Comparison of ENCODE assay signal across 17 cellular contexts in the genomic region with DNA sequence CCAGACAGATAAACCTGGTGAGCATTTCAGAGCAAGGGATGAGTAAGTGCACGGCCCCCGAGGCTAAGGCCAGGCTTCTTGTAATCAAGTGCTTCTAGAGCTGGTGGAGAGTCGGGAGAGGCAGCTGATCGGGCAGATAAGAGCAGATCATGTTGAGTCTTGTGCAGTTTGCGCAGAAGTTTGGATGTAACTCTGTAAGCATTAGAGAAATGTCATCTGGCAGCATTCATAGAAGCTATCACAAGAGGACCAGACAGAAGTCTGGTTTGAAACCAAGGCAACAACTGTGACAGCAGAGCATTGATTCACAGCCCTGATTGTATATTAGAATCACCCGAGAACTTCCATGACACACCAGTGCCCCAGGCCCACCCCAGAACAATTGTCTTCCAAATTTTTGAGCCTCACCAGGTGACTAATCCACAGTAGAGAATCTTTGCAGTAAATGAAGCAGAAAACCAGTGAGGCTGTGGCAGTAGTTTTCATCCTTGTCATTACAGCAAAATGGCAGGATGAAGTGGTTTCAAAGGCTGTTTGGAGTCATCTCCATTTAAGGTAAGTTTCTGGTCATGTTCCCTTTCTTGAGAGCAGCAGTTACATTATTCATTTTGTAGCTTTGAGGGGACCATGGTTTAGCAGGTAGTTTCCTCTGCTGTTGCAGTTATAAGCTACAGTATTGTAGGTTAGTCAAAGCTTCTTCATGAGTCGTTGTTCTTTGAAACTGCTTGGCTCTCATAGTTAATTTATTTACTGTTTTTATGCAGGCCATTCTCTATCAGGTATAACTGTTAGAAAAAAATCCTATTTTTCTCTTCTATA.
DNase-seq lines count a peak whose midpoint lies in the region; ATAC-seq and TF ChIP-seq lines count a peak whose summit lies in the region.
"Had no signal": no experiment of that assay in that cellular context is flagged by ENCODE, and none has a peak within 500 bp of the region (broad histone marks: within the 10 kb centered on the region; RNA-seq: fewer than 3 reads in every experiment).

No MANE protein-coding gene starts in this region.

- no peak for ATAC-seq in GM21723 (IDR thresholded peaks at IDR 0.05; ENCODE audit: unreplicated experiment)
- ATAC-seq in activated CD8-positive, alpha-beta T cell treated with anti-CD3 and anti-CD28 coated beads, Interleukin-2, amount 10 ng/mL, durations not matched to agents 7 days and 5 days, result no peak
- ATAC-seq: lower lobe of right lung; natural killer cell treated with Interleukin-12 subunit alpha and Interleukin-12 subunit beta and Interleukin-15 and Interleukin-18, amount 100 ng/mL, for 72 hours; T-helper 17 cell had no signal

- no peak overlapping the region for H2BK20ac ChIP-seq in H9 (ENCODE audit: low read depth, low read length, poor library complexity, severe bottlenecking)

- H4K91ac ChIP-seq in H9 (ENCODE audit: insufficient read length, low read depth, low read length), result no peak overlapping the region

- H2BK5ac ChIP-seq in H9 (ENCODE audit: insufficient read length, low read length), result no peak overlapping the region

- H3K9me3 ChIP-seq in H9 (ENCODE audit: control insufficient read depth, low read depth, low read length), result no peaks in the 10 kb centered on the region
- no peaks in the 10 kb centered on the region for H3K9me3 ChIP-seq in parathyroid adenoma (ENCODE audit: control insufficient read depth, low read length)
- H3K9me3 ChIP-seq: lower lobe of right lung had no signal

- no peak overlapping the region for H2AFZ ChIP-seq in H9 (ENCODE audit: low read length)
- H2AFZ ChIP-seq in parathyroid adenoma, result no peak overlapping the region

- no peaks in the 10 kb centered on the region for H3K36me3 Mint-ChIP-seq in H9 (ENCODE audit: insufficient read depth in 1 of 3, low read depth in 3 of 3)
- no peaks in the 10 kb centered on the region for H3K36me3 Mint-ChIP-seq in activated CD8-positive, alpha-beta T cell treated with anti-CD3 and anti-CD28 coated beads, Interleukin-2, amount 10 ng/mL, durations not matched to agents 7 days and 5 days (ENCODE audit: low read depth)
- H3K36me3 Mint-ChIP-seq: natural killer cell treated with Interleukin-12 subunit alpha and Interleukin-12 subunit beta and Interleukin-15 and Interleukin-18, amount 100 ng/mL, for 72 hours had no signal

- peak overlapping the region; percentile 25 to 87 (median 85); a peak in 5 of 7 replicates for H3K27ac Mint-ChIP-seq in H9
- no peak overlapping the region for H3K27ac Mint-ChIP-seq in activated CD8-positive, alpha-beta T cell treated with anti-CD3 and anti-CD28 coated beads, Interleukin-2, amount 10 ng/mL, durations not matched to agents 7 days and 5 days
- H3K27ac Mint-ChIP-seq: B cell; natural killer cell treated with Interleukin-12 subunit alpha and Interleukin-12 subunit beta and Interleukin-15 and Interleukin-18, amount 100 ng/mL, for 72 hours; T-helper 17 cell had no signal

- POLR2A ChIA-PET in activated CD8-positive, alpha-beta T cell treated with anti-CD3 and anti-CD28 coated beads, Interleukin-2, amount 10 ng/mL, durations not matched to agents 7 days and 5 days (lab: Charles Lee), result no interaction called here

- H3K18ac ChIP-seq in H9 (ENCODE audit: insufficient read length, low read depth, low read length), result no peak overlapping the region

- CTCF ChIA-PET in activated CD8-positive, alpha-beta T cell treated with anti-CD3 and anti-CD28 coated beads, Interleukin-2, amount 10 ng/mL, durations not matched to agents 7 days and 5 days (lab: Charles Lee), result no interaction called here

- no peak overlapping the region for H3K4ac ChIP-seq in H9 (ENCODE audit: low read depth, low read length)

- no peak overlapping the region for H2BK12ac ChIP-seq in H9 (ENCODE audit: insufficient read length, low read depth, low read length)

- H2BK120ac ChIP-seq in H9 (ENCODE audit: low read depth, low read length, poor library complexity, severe bottlenecking), result no peak overlapping the region

- no peak overlapping the region for H2BK15ac ChIP-seq in H9 (ENCODE audit: low read depth, low read length)

- no peak overlapping the region for H3K56ac ChIP-seq in H9 (ENCODE audit: insufficient read length, low read depth, low read length)

- no peaks in the 10 kb centered on the region for H4K20me1 ChIP-seq in H9 (ENCODE audit: control insufficient read depth, insufficient read depth, insufficient read length)

- H3K79me2 ChIP-seq in H9 (ENCODE audit: insufficient read depth, low read length), result no peaks in the 10 kb centered on the region
- peaks cover 30% of the 10 kb centered on the region for H3K79me2 ChIP-seq in parathyroid adenoma

- H3T11ph ChIP-seq in H9 (ENCODE audit: low read length), result no peak overlapping the region

- no peaks in the 10 kb centered on the region for H3K36me3 ChIP-seq in parathyroid adenoma (ENCODE audit: control insufficient read depth, insufficient read depth, low read length)

- TF ChIP-seq CTCF in H9 (conservative IDR thresholded peaks at IDR 0.05), result no peak
- no peak for TF ChIP-seq CTCF in epithelial cell of esophagus (IDR thresholded peaks at IDR 0.05; ENCODE audit: insufficient read depth, low read depth, low read length, missing control alignments)
- TF ChIP-seq CTCF in parathyroid adenoma (IDR thresholded peaks at IDR 0.05), result no peak
- TF ChIP-seq CTCF in coronary artery (IDR thresholded peaks at IDR 0.05), result no peak

- no peak overlapping the region for H3K27ac ChIP-seq in H9 (ENCODE audit: insufficient read length, low read depth, low read length)
- peak overlapping the region; percentile 51 for H3K27ac ChIP-seq in parathyroid adenoma
- H3K27ac ChIP-seq in coronary artery, result no peak overlapping the region
- H3K27ac ChIP-seq: lower lobe of right lung had no signal

- no peak overlapping the region for H4K8ac ChIP-seq in H9 (replicated peaks; ENCODE audit: insufficient read length, low read depth, low read length)

- H3K9me3 Mint-ChIP-seq in H9, result no peaks in the 10 kb centered on the region
- no peaks in the 10 kb centered on the region for H3K9me3 Mint-ChIP-seq in activated CD8-positive, alpha-beta T cell treated with anti-CD3 and anti-CD28 coated beads, Interleukin-2, amount 10 ng/mL, durations not matched to agents 7 days and 5 days (ENCODE audit: insufficient read depth)
- H3K9me3 Mint-ChIP-seq: natural killer cell treated with Interleukin-12 subunit alpha and Interleukin-12 subunit beta and Interleukin-15 and Interleukin-18, amount 100 ng/mL, for 72 hours had no signal

- H3K14ac ChIP-seq in H9 (ENCODE audit: insufficient read depth, low read length), result no peak overlapping the region

- H2AK5ac ChIP-seq in H9 (ENCODE audit: insufficient read length, low read length), result no peak overlapping the region

- no CpG with 5 or more reads among the region's 7 CpGs for WGBS in H9 (ENCODE audit: extremely low coverage, insufficient read length, low lambda C conversion rate)

- H3K27me3 Mint-ChIP-seq in H9 (ENCODE audit: low read depth), result no peaks in the 10 kb centered on the region
- peaks cover 4% of the 10 kb centered on the region for H3K27me3 Mint-ChIP-seq in activated CD8-positive, alpha-beta T cell treated with anti-CD3 and anti-CD28 coated beads, Interleukin-2, amount 10 ng/mL, durations not matched to agents 7 days and 5 days (ENCODE audit: low read depth)
- H3K27me3 Mint-ChIP-seq: B cell; natural killer cell treated with Interleukin-12 subunit alpha and Interleukin-12 subunit beta and Interleukin-15 and Interleukin-18, amount 100 ng/mL, for 72 hours had no signal

- peaks cover 20% of the 10 kb centered on the region in 2 experiments for H3K4me1 Mint-ChIP-seq in H9
- no peaks in the 10 kb centered on the region for H3K4me1 Mint-ChIP-seq in activated CD8-positive, alpha-beta T cell treated with anti-CD3 and anti-CD28 coated beads, Interleukin-2, amount 10 ng/mL, durations not matched to agents 7 days and 5 days (ENCODE audit: low read depth)
- H3K4me1 Mint-ChIP-seq: B cell had no signal

- H4K5ac ChIP-seq in H9 (ENCODE audit: insufficient read length, low read depth, low read length), result no peak overlapping the region

- H3K9ac ChIP-seq in H9 (ENCODE audit: extremely low read depth, insufficient read length, low read length) (no peak overlapping the region), parathyroid adenoma (no peak overlapping the region)

- no peak overlapping the region for H3K4me3 Mint-ChIP-seq in H9
- H3K4me3 Mint-ChIP-seq in activated CD8-positive, alpha-beta T cell treated with anti-CD3 and anti-CD28 coated beads, Interleukin-2, amount 10 ng/mL, durations not matched to agents 7 days and 5 days, result no peak overlapping the region
- H3K4me3 Mint-ChIP-seq: B cell; natural killer cell treated with Interleukin-12 subunit alpha and Interleukin-12 subunit beta and Interleukin-15 and Interleukin-18, amount 100 ng/mL, for 72 hours; T-helper 17 cell had no signal

- H3K23me2 ChIP-seq in H9 (ENCODE audit: insufficient read length, low read depth, low read length, poor library complexity, severe bottlenecking), result no peaks in the 10 kb centered on the region

- H3K27me3 ChIP-seq in H9 (ENCODE audit: insufficient read depth, low read length) (no peaks in the 10 kb centered on the region), parathyroid adenoma (ENCODE audit: control insufficient read depth, insufficient read depth, low read length) (no peaks in the 10 kb centered on the region)

- H3K4me1 ChIP-seq in H9 (ENCODE audit: insufficient read depth, low read length) (no peaks in the 10 kb centered on the region; the same call in 1 of the 2 replicates), parathyroid adenoma (peaks cover 50% of the 10 kb centered on the region)
- H3K4me1 ChIP-seq: lower lobe of right lung had no signal

- H3K23ac ChIP-seq in H9 (ENCODE audit: insufficient read length, low read depth, low read length), result no peak overlapping the region

- no peaks in the 10 kb centered on the region for H3K79me1 ChIP-seq in H9 (ENCODE audit: insufficient read depth, low read depth, low read length, poor library complexity, severe bottlenecking)

- H3K4me3 ChIP-seq in epithelial cell of esophagus (ENCODE audit: low read length) (peak overlapping the region; percentile 13), parathyroid adenoma (ENCODE audit: low read depth, low read length) (peak overlapping the region; percentile 3), coronary artery (no peak overlapping the region)
- H3K4me3 ChIP-seq: lower lobe of right lung had no signal

- H3K4me2 ChIP-seq in H9 (ENCODE audit: insufficient read depth, insufficient read length, low read length) (no peak overlapping the region), parathyroid adenoma (ENCODE audit: low read length) (peak overlapping the region; percentile 13)

- DNase-seq in H9 (no peak), OCI-M1 (lab: John Stamatoyannopoulos, UW) (peak; percentile 38), epithelial cell of esophagus (ENCODE audit: low read depth) (peak; percentile 100), CD1c-positive myeloid dendritic cell (ENCODE audit: extremely low spot score) (no peak), coronary artery (ENCODE audit: low spot score) (no peak)
- DNase-seq in activated CD8-positive, alpha-beta T cell treated with anti-CD3 and anti-CD28 coated beads, Interleukin-2, amount 10 ng/mL, durations not matched to agents 7 days and 5 days, result no peak
- DNase-seq: activated CD4-positive, alpha-beta T cell treated with anti-CD3 and anti-CD28 coated beads for 4 hours; activated naive CD4-positive, alpha-beta T cell treated with anti-CD3 and anti-CD28 coated beads, Interleukin-2, amount 50 U/mL, for 16 hours; DMS153; lower lobe of right lung; NCI-H1694 treated with DMSO at 0.1 percent for 48 hours; RPMI8226; T-helper 17 cell had no signal

Comparison
In these comparisons a context has a peak if more than half of its experiments do, and no peak if none do; other contexts are left out.
1. DNase-seq: peak in OCI-M1 (single experiment) and epithelial cell of esophagus (single experiment); none in H9 (single experiment), CD1c-positive myeloid dendritic cell (single experiment), coronary artery (single experiment) and activated CD8-positive, alpha-beta T cell treated with anti-CD3 and anti-CD28 coated beads, Interleukin-2, amount 10 ng/mL, durations not matched to agents 7 days and 5 days (single experiment).